Comparison of ENCODE assay signal across 8 cellular contexts in genomic region chr22:31489632-31490495, GRCh38. TPM values are rescaled to one million over a fixed set of nuclear protein-coding genes. Genes with fewer than 3 reads are reported as not detected.
DNase-seq lines count a peak whose midpoint lies in the region; ATAC-seq, FAIRE-seq and TF ChIP-seq lines count a peak whose summit lies in the region.

A gene with protein sequence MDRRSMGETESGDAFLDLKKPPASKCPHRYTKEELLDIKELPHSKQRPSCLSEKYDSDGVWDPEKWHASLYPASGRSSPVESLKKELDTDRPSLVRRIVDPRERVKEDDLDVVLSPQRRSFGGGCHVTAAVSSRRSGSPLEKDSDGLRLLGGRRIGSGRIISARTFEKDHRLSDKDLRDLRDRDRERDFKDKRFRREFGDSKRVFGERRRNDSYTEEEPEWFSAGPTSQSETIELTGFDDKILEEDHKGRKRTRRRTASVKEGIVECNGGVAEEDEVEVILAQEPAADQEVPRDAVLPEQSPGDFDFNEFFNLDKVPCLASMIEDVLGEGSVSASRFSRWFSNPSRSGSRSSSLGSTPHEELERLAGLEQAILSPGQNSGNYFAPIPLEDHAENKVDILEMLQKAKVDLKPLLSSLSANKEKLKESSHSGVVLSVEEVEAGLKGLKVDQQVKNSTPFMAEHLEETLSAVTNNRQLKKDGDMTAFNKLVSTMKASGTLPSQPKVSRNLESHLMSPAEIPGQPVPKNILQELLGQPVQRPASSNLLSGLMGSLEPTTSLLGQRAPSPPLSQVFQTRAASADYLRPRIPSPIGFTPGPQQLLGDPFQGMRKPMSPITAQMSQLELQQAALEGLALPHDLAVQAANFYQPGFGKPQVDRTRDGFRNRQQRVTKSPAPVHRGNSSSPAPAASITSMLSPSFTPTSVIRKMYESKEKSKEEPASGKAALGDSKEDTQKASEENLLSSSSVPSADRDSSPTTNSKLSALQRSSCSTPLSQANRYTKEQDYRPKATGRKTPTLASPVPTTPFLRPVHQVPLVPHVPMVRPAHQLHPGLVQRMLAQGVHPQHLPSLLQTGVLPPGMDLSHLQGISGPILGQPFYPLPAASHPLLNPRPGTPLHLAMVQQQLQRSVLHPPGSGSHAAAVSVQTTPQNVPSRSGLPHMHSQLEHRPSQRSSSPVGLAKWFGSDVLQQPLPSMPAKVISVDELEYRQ (minus strand): TSS chr22:31489842. CDS start chr22:31488718, 1,124 bp downstream.

- peaks cover 8% of the 10 kb centered on the region for H3K36me3 ChIP-seq in CD4-positive, CD25-positive, alpha-beta regulatory T cell (ENCODE audit: control insufficient read depth, insufficient read depth, low read length)
- peaks cover 0 to 10% of the 10 kb centered on the region in 2 donors for H3K36me3 ChIP-seq in muscle layer of duodenum (ENCODE audit: control insufficient read depth in 1 of 2, insufficient read depth in 2 of 2, low read length in 2 of 2)

- no peaks in the 10 kb centered on the region for H3K9me3 ChIP-seq in CD4-positive, CD25-positive, alpha-beta regulatory T cell (ENCODE audit: control insufficient read depth in 2 of 2, low read length in 2 of 2)
- H3K9me3 ChIP-seq in muscle layer of duodenum (ENCODE audit: control insufficient read depth in 1 of 2, low read length in 2 of 2) = no peaks in the 10 kb centered on the region

- DNase-seq in CD4-positive, CD25-positive, alpha-beta regulatory T cell = peak; percentile 80 to 94 (median 88)
- peak; percentile 69 for DNase-seq in HTR-8/SVneo (ENCODE audit: insufficient read length, low spot score)
- DNase-seq in activated T-cell treated with anti-CD3 and anti-CD28 coated beads, Interleukin-2, amount 50 U/mL, for 4 hours = peak; percentile 80
- peak; percentile 59 to 65 for DNase-seq in stimulated activated CD8-positive, alpha-beta memory T cell treated with anti-CD3 and anti-CD28 coated beads, Interleukin-7, amount 100 ng/mL, for 1 hour (ENCODE audit: low read depth in 2 of 2)

- H3K36me3 Mint-ChIP-seq in CD4-positive, CD25-positive, alpha-beta regulatory T cell = peaks cover 10% of the 10 kb centered on the region
- H3K36me3 Mint-ChIP-seq in activated T-cell treated with anti-CD3 and anti-CD28 coated beads, Interleukin-2, amount 50 U/mL, for 4 hours (ENCODE audit: insufficient read depth) = peaks cover 16% of the 10 kb centered on the region

- no peaks in the 10 kb centered on the region for H3K27me3 ChIP-seq in CD4-positive, CD25-positive, alpha-beta regulatory T cell (ENCODE audit: control insufficient read depth, insufficient read depth, low read length)
- H3K27me3 ChIP-seq in muscle layer of duodenum (ENCODE audit: low read depth, low read length) = no peaks in the 10 kb centered on the region

- peak within 1 kb of the TSS; percentile 94 for H3K27ac Mint-ChIP-seq in CD4-positive, CD25-positive, alpha-beta regulatory T cell

- peak within 1 kb of the TSS; percentile 95 for H3K27ac ChIP-seq in CD4-positive, CD25-positive, alpha-beta regulatory T cell (ENCODE audit: insufficient read depth, low read length, poor library complexity, severe bottlenecking)
- H3K27ac ChIP-seq in muscle layer of duodenum (ENCODE audit: low read length) = peak within 1 kb of the TSS; percentile 97

- H3K9me3 Mint-ChIP-seq in CD4-positive, CD25-positive, alpha-beta regulatory T cell = no peaks in the 10 kb centered on the region
- H3K9me3 Mint-ChIP-seq in activated T-cell treated with anti-CD3 and anti-CD28 coated beads, Interleukin-2, amount 50 U/mL, for 4 hours = no peaks in the 10 kb centered on the region

- peaks cover 41% of the 10 kb centered on the region for H3K4me1 ChIP-seq in CD4-positive, CD25-positive, alpha-beta regulatory T cell (ENCODE audit: control insufficient read depth, insufficient read depth, low read length, poor library complexity, severe bottlenecking)
- peaks cover 10 to 23% of the 10 kb centered on the region in 2 donors for H3K4me1 ChIP-seq in muscle layer of duodenum (ENCODE audit: control insufficient read depth in 1 of 2, insufficient read depth in 2 of 2, low read length in 2 of 2)

- FAIRE-seq in HTR-8/SVneo (lab: Jason Lieb, UNC) = peak; percentile 46

- H3K4me3 Mint-ChIP-seq in CD4-positive, CD25-positive, alpha-beta regulatory T cell = peak within 1 kb of the TSS; percentile 91 to 97 (median 96)
- peak within 1 kb of the TSS; percentile 90 for H3K4me3 Mint-ChIP-seq in activated T-cell treated with anti-CD3 and anti-CD28 coated beads, Interleukin-2, amount 50 U/mL, for 4 hours

- H3K27me3 Mint-ChIP-seq in CD4-positive, CD25-positive, alpha-beta regulatory T cell = no peaks in the 10 kb centered on the region
- no peaks in the 10 kb centered on the region for H3K27me3 Mint-ChIP-seq in activated T-cell treated with anti-CD3 and anti-CD28 coated beads, Interleukin-2, amount 50 U/mL, for 4 hours (ENCODE audit: low read depth)

- peak within 1 kb of the TSS; percentile 93 for H3K4me3 ChIP-seq in CD4-positive, CD25-positive, alpha-beta regulatory T cell (ENCODE audit: low read depth, low read length)
- H3K4me3 ChIP-seq in muscle layer of duodenum (ENCODE audit: low read depth in 1 of 2, low read length in 2 of 2) = peak within 1 kb of the TSS; percentile 81 to 87

- peak; percentile 81 for ATAC-seq in CD4-positive, CD25-positive, alpha-beta regulatory T cell (ENCODE audit: low read depth in 2 of 2)
- peak; percentile 49 for ATAC-seq in GM19452 (IDR thresholded peaks at IDR 0.05; ENCODE audit: unreplicated experiment)
- ATAC-seq in activated T-cell treated with anti-CD3 and anti-CD28 coated beads, Interleukin-2, amount 50 U/mL, for 4 hours = peak; percentile 80 to 81
- peak; percentile 94 for ATAC-seq in esophagus mucosa

- H3K4me1 Mint-ChIP-seq in CD4-positive, CD25-positive, alpha-beta regulatory T cell = peaks cover 7 to 63% (median 29%) of the 10 kb centered on the region in 4 donors
- H3K4me1 Mint-ChIP-seq in activated T-cell treated with anti-CD3 and anti-CD28 coated beads, Interleukin-2, amount 50 U/mL, for 4 hours (ENCODE audit: low read depth) = peaks cover 44% of the 10 kb centered on the region

TF ChIP-seq in PFSK-1, 5 proteins besides CTCF, POLR2A, EP300 and RAD21:
- 0 out of 2 replicates have a peak, but pooled peaks have one; percentile 10 for TF ChIP-seq TAF1 (IDR thresholded peaks at IDR 0.05; ENCODE audit: borderline replicate concordance, insufficient read depth, low read length)
- peak; percentile 91 for TF ChIP-seq FOXP2 (optimal IDR thresholded peaks at IDR 0.05; ENCODE audit: borderline replicate concordance, extremely low read depth, extremely low read length, insufficient read depth)
- TF ChIP-seq POLR2AphosphoS5 (IDR thresholded peaks at IDR 0.05; ENCODE audit: low read depth, low read length) = peak; percentile 68
- no peak for TF ChIP-seq REST (IDR thresholded peaks at IDR 0.05; ENCODE audit: insufficient read depth in 1 of 2, low read depth in 2 of 2, low read length in 2 of 2)
- peak; percentile 48; the same call in 1 of the 2 replicates for TF ChIP-seq SIN3A (IDR thresholded peaks at IDR 0.05; ENCODE audit: borderline replicate concordance, insufficient read depth, low read length)

RNA-seq across cellular contexts. Expression of the gene that starts here (rescaled TPM):
- 26.6 TPM for total RNA-seq in CD4-positive, CD25-positive, alpha-beta regulatory T cell
- polyA plus RNA-seq in CD4-positive, CD25-positive, alpha-beta regulatory T cell = 10 to 100 TPM in 3 of 4 donors, 1 to 10 TPM in 1; 9.3 to 14.6 (median 10.9) TPM
- polyA plus RNA-seq in PFSK-1 (2012; ENCODE audit: insufficient read length, low read depth) = 24.1 TPM
- total RNA-seq in activated T-cell treated with anti-CD3 and anti-CD28 coated beads, Interleukin-2, amount 50 U/mL, for 4 hours = 10 to 100 TPM; 40.0 to 47.2 (median 44.1) TPM
- total RNA-seq in esophagus mucosa = 19.0 TPM

Comparison
In these comparisons a context has a peak if more than half of its experiments do, and no peak if none do; other contexts are left out.
1. Peak in every context shown above with its lines: DNase-seq, ATAC-seq, H3K4me3 ChIP-seq and H3K27ac ChIP-seq.